Comparison of ENCODE assay signal across 17 cellular contexts in the genomic region with DNA sequence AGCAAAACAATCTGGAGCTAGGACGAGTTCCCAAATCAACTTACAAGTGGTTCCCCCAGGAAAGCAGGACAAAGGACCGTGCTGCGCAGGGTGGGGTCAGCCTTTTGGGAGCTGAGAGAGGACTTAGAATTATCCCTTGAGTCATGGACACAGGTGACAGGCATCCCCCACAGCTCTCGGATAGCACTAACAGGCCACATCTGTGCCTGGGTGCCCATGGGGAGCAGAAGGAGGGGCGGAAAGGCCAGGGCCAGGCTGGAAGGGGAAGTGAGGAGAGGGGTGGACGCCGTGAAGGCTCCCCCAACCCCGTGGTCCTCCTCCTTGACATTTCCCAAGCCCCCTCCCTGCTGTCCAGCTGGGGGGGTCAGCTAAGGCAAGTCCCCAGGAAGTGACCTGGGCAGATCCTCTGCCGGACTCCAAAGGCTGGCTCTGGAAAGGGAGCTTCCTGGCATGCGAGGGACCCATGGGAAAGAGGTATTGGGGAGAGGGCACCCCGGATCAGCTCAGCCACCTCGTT. TPM values are rescaled to one million over a fixed set of nuclear protein-coding genes. Genes with fewer than 3 reads are reported as not detected.
A peak's percentile ranks its signal among the peaks of the same experiment; 100 is the strongest.
DNase-seq lines count a peak whose midpoint lies in the region; ATAC-seq and TF ChIP-seq lines count a peak whose summit lies in the region.
"Had no signal": no experiment of that assay in that cellular context is flagged by ENCODE, and none has a peak within 500 bp of the region (broad histone marks: within the 10 kb centered on the region; RNA-seq: fewer than 3 reads in every experiment).

No MANE protein-coding gene starts in this region.

- H3K27me3 ChIP-seq in breast epithelium: no peaks in the 10 kb centered on the region
- H3K27me3 ChIP-seq in gastroesophageal sphincter: no peaks in the 10 kb centered on the region
- no peaks in the 10 kb centered on the region for H3K27me3 ChIP-seq in vagina

- H3K27ac Mint-ChIP-seq in MCF 10A (ENCODE audit: low read depth, unreplicated experiment): no peak overlapping the region
- H3K27ac Mint-ChIP-seq: activated naive CD4-positive, alpha-beta T cell treated with anti-CD3 and anti-CD28 coated beads, Interleukin-2, amount 10 ng/mL, durations not matched to agents 7 days and 5 days; IgD-negative memory B cell had no signal

- no peak overlapping the region for H3K4me3 Mint-ChIP-seq in MCF 10A (ENCODE audit: unreplicated experiment)
- H3K4me3 Mint-ChIP-seq: activated naive CD4-positive, alpha-beta T cell treated with anti-CD3 and anti-CD28 coated beads, Interleukin-2, amount 10 ng/mL, durations not matched to agents 7 days and 5 days; IgD-negative memory B cell had no signal

- no peaks in the 10 kb centered on the region for H3K4me1 ChIP-seq in breast epithelium
- peaks cover 0 to 38% (median 0%) of the 10 kb centered on the region in 3 donors for H3K4me1 ChIP-seq in gastroesophageal sphincter
- peaks cover 27% of the 10 kb centered on the region for H3K4me1 ChIP-seq in vagina

- no peak overlapping the region for H3K4me3 ChIP-seq in breast epithelium
- no peak overlapping the region for H3K4me3 ChIP-seq in gastroesophageal sphincter
- no peak overlapping the region for H3K4me3 ChIP-seq in vagina

- H3K27me3 Mint-ChIP-seq in MCF 10A (ENCODE audit: insufficient read depth, unreplicated experiment): no peaks in the 10 kb centered on the region

- CTCF ChIA-PET in MCF 10A (lab: Yijun Ruan, JAX): interaction anchor here (0.6 kb wide), 1 partner anchor 114 kb away, joined by 3 read pairs; no protein-coding TSS in a partner anchor

- H3K4me1 Mint-ChIP-seq in MCF 10A (ENCODE audit: insufficient read depth, unreplicated experiment): peaks cover 26% of the 10 kb centered on the region
- H3K4me1 Mint-ChIP-seq: activated naive CD4-positive, alpha-beta T cell treated with anti-CD3 and anti-CD28 coated beads, Interleukin-2, amount 10 ng/mL, durations not matched to agents 7 days and 5 days had no signal

- H3K9me3 ChIP-seq in breast epithelium (no peaks in the 10 kb centered on the region), gastroesophageal sphincter (no peaks in the 10 kb centered on the region), vagina (no peaks in the 10 kb centered on the region)

- no peak for TF ChIP-seq CTCF in breast epithelium (IDR thresholded peaks at IDR 0.05)
- no peak for TF ChIP-seq CTCF in MCF 10A (IDR thresholded peaks at IDR 0.05; ENCODE audit: unreplicated experiment)
- no peak for TF ChIP-seq CTCF in gastroesophageal sphincter (IDR thresholded peaks at IDR 0.05)
- no peak for TF ChIP-seq CTCF in vagina (IDR thresholded peaks at IDR 0.05)

- 65 to 83% methylated on average over 1 to 4 of the region's 12 CpGs for WGBS in gastroesophageal sphincter (ENCODE audit: low coverage in 1 of 2), 2 donors

- no peaks in the 10 kb centered on the region for H3K36me3 Mint-ChIP-seq in MCF 10A (ENCODE audit: insufficient read depth, unreplicated experiment)
- H3K36me3 Mint-ChIP-seq: activated naive CD4-positive, alpha-beta T cell treated with anti-CD3 and anti-CD28 coated beads, Interleukin-2, amount 10 ng/mL, durations not matched to agents 7 days and 5 days had no signal

- no peak for TF ChIP-seq POLR2A in breast epithelium (IDR thresholded peaks at IDR 0.05)
- no peak for TF ChIP-seq POLR2A in gastroesophageal sphincter (IDR thresholded peaks at IDR 0.05)
- TF ChIP-seq POLR2A in vagina (IDR thresholded peaks at IDR 0.05): no peak

- ATAC-seq in gastroesophageal sphincter (no peak), sciatic nerve (peak; percentile 33), GM19351 (IDR thresholded peaks at IDR 0.05; ENCODE audit: unreplicated experiment) (no peak), HG02973 (IDR thresholded peaks at IDR 0.05; ENCODE audit: unreplicated experiment) (no peak)
- ATAC-seq: stimulated activated naive CD8-positive, alpha-beta T cell treated with anti-CD3 and anti-CD28 coated beads, Interleukin-15, Interleukin-2, amounts not matched to agents 100 U/mL and 50 U/mL, for 24 hours had no signal

- no peaks in the 10 kb centered on the region for H3K9me3 Mint-ChIP-seq in MCF 10A (ENCODE audit: unreplicated experiment)
- H3K9me3 Mint-ChIP-seq: activated naive CD4-positive, alpha-beta T cell treated with anti-CD3 and anti-CD28 coated beads, Interleukin-2, amount 10 ng/mL, durations not matched to agents 7 days and 5 days; IgD-negative memory B cell had no signal

- TF ChIP-seq EP300 in gastroesophageal sphincter (IDR thresholded peaks at IDR 0.05): no peak

- H3K27ac ChIP-seq in breast epithelium: peak overlapping the region; percentile 15 to 78
- H3K27ac ChIP-seq in gastroesophageal sphincter: peak overlapping the region in 3 of 4 donors; percentile 70 to 74 (median 73)
- H3K27ac ChIP-seq in vagina: peak overlapping the region; percentile 70
- H3K27ac ChIP-seq: epithelial cell of prostate had no signal

- BruUV-seq in MCF 10A (replicated peaks; lab: Mats Ljungman, UMichigan): no TSS peak

- POLR2A ChIA-PET in MCF 10A (lab: Yijun Ruan, JAX): interaction anchor here (0.8 to 2.0 kb wide), 4 partner anchors 12 to 65 kb away, joined by 3 to 10 read pairs (median 3); no protein-coding TSS in a partner anchor

- intact Hi-C loops in breast epithelium (cut with DNase I; ENCODE audit: low total_unique reads): no loop called here
- intact Hi-C loops in MCF 10A (cut with micrococcal nuclease): no loop called here
- intact Hi-C loops in sciatic nerve (cut with DNase I): no loop called here
- intact Hi-C loops in vagina (cut with DNase I): no loop called here

- DNase-seq in breast epithelium (ENCODE audit: low spot score in 2 of 2): no peak
- no peak for DNase-seq in MCF 10A (ENCODE audit: unreplicated experiment)
- DNase-seq in sciatic nerve (ENCODE audit: low spot score): no peak
- no peak for DNase-seq in vagina (ENCODE audit: extremely low spot score in 2 of 2)
- DNase-seq in NOMO-1 treated with dmso at 0.1 percent for 144 hours (lab: John Stamatoyannopoulos, UW; ENCODE audit: unreplicated experiment): no peak
- DNase-seq: activated naive CD4-positive, alpha-beta T cell treated with anti-CD3 and anti-CD28 coated beads, Interleukin-2, amount 10 ng/mL, durations not matched to agents 7 days and 5 days; mammary epithelial cell; NCI-H69; SHP77; stimulated activated CD4-positive, alpha-beta T cell treated with anti-CD3 and anti-CD28 coated beads, Interleukin-2, amount 100 ng/mL, for 48 hours; stimulated activated naive CD8-positive, alpha-beta T cell treated with anti-CD3 and anti-CD28 coated beads, Interleukin-15, Interleukin-2, amounts not matched to agents 100 U/mL and 50 U/mL, for 24 hours had no signal

- no peaks in the 10 kb centered on the region for H3K36me3 ChIP-seq in breast epithelium
- H3K36me3 ChIP-seq in gastroesophageal sphincter: no peaks in the 10 kb centered on the region
- H3K36me3 ChIP-seq in vagina: no peaks in the 10 kb centered on the region

RNA-seq across cellular contexts. Expression of a gene that starts 31.6 kb away (rescaled TPM):
- total RNA-seq in breast epithelium (10 to 100 TPM in 2 of 3 donors, 1 to 10 TPM in 1; 6.6 to 32.8 (median 22.9) TPM), MCF 10A (2022) (8.7 and 12.3 TPM in 2 replicates), gastroesophageal sphincter (10 to 100 TPM; 36.9 to 70.9 (median 55.3) TPM), sciatic nerve (106 TPM), vagina (35.6 TPM)
- total RNA-seq: activated CD8-positive, alpha-beta memory T cell treated with anti-CD3 and anti-CD28 coated beads for 36 hours had no signal
